29 cellular contexts compared by ENCODE assay signal in the genomic region with DNA sequence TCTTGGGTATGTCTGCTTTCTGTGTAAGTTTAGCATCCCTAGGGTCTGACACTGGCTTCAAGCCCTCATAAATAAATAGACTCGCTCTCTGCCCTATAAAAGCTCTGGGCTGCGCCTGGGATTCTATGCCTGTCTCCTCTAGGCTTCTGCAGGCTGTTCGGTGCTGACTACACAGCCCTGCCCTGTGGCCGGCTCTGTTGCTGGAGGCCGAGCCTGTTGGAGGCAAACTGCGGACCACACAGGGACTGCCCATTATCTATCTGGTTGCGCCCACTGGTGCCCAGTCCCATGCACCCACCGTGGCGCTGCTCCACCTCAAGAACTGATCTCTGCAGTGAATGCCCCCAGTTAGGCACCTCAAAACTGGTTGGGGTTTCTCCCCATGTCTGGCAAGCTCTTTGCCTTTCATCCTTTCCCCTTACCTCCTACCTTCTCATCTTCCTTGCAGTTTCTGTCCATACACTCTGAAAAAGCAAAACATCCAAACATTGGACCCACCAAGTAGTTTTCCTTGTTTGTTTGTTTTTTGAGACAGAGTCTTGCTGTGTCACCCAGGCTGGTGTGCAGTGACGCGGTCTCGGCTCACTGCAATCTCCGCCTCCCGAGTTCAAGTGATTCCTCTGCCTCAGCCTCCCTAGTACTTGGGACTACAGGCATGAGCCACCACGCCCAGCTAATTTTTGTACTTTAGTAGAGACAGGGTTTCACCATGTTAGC.
"Had no signal": no experiment of that assay in that cellular context is flagged by ENCODE, and none has a peak within 500 bp of the region (broad histone marks: within the 10 kb centered on the region; RNA-seq: fewer than 3 reads in every experiment).

No MANE protein-coding gene starts in this region.

- H3K36me3 Mint-ChIP-seq: activated CD4-positive, alpha-beta memory T cell treated with anti-CD3 and anti-CD28 coated beads for 36 hours; activated naive CD4-positive, alpha-beta T cell treated with anti-CD3 and anti-CD28 coated beads, Interleukin-2, amount 10 ng/mL, durations not matched to agents 7 days and 5 days; immature natural killer cell; naive thymus-derived CD8-positive, alpha-beta T cell; neural progenitor cell had no signal

- H3K27me3 ChIP-seq: brain microvascular endothelial cell, neural progenitor cell, testis, uterus had no signal

- H3K36me3 ChIP-seq: brain microvascular endothelial cell, gastroesophageal sphincter, neural progenitor cell, spleen, transverse colon, uterus had no signal

- FAIRE-seq: astrocyte, endothelial cell of umbilical vein, kidney, TTC549 had no signal

- H3K4me2 ChIP-seq: neural progenitor cell had no signal

- H3K4me3 Mint-ChIP-seq: activated CD4-positive, alpha-beta memory T cell treated with anti-CD3 and anti-CD28 coated beads for 36 hours; activated CD4-positive, alpha-beta T cell treated with anti-CD3 and anti-CD28 coated beads, Interleukin-2, amount 10 ng/mL, durations not matched to agents 24 days and 14 days; activated naive CD4-positive, alpha-beta T cell treated with anti-CD3 and anti-CD28 coated beads, Interleukin-2, amount 10 ng/mL, durations not matched to agents 7 days and 5 days; activated T-cell treated with anti-CD3 and anti-CD28 coated beads, Interleukin-2, amount 50 U/mL, for 72 hours; effector memory CD8-positive, alpha-beta T cell; immature natural killer cell; naive thymus-derived CD8-positive, alpha-beta T cell; neural progenitor cell had no signal

- H3K27ac Mint-ChIP-seq: activated CD4-positive, alpha-beta memory T cell treated with anti-CD3 and anti-CD28 coated beads for 36 hours; activated CD4-positive, alpha-beta T cell treated with anti-CD3 and anti-CD28 coated beads, Interleukin-2, amount 10 ng/mL, durations not matched to agents 24 days and 14 days; activated naive CD4-positive, alpha-beta T cell treated with anti-CD3 and anti-CD28 coated beads, Interleukin-2, amount 10 ng/mL, durations not matched to agents 7 days and 5 days; activated T-cell treated with anti-CD3 and anti-CD28 coated beads, Interleukin-2, amount 50 U/mL, for 72 hours; effector memory CD8-positive, alpha-beta T cell; immature natural killer cell; neural progenitor cell had no signal

- DNase-seq: activated CD4-positive, alpha-beta memory T cell treated with anti-CD3 and anti-CD28 coated beads for 36 hours; activated CD4-positive, alpha-beta T cell treated with anti-CD3 and anti-CD28 coated beads, Interleukin-2, amount 10 ng/mL, durations not matched to agents 24 days and 14 days; activated CD4-positive, CD25-positive, alpha-beta regulatory T cell treated with anti-CD3 and anti-CD28 coated beads, Interleukin-2, amount 50 U/mL, for 72 hours; activated naive CD4-positive, alpha-beta T cell treated with anti-CD3 and anti-CD28 coated beads, Interleukin-2, amount 10 ng/mL, durations not matched to agents 7 days and 5 days; activated T-cell treated with anti-CD3 and anti-CD28 coated beads for 4 hours; activated T-cell treated with anti-CD3 and anti-CD28 coated beads, Interleukin-2, amount 50 U/mL, for 72 hours; amniotic stem cell; brain microvascular endothelial cell; effector memory CD8-positive, alpha-beta T cell; head of caudate nucleus; hypothalamus; immature natural killer cell; kidney; left colon; midbrain; naive thymus-derived CD8-positive, alpha-beta T cell; right cardiac atrium; spleen; stimulated activated naive CD4-positive, alpha-beta T cell; testis; transverse colon; uterus had no signal

- H3K4me1 Mint-ChIP-seq: activated CD4-positive, alpha-beta T cell treated with anti-CD3 and anti-CD28 coated beads, Interleukin-2, amount 10 ng/mL, durations not matched to agents 24 days and 14 days; activated naive CD4-positive, alpha-beta T cell treated with anti-CD3 and anti-CD28 coated beads, Interleukin-2, amount 10 ng/mL, durations not matched to agents 7 days and 5 days had no signal

- ATAC-seq: activated T-cell treated with anti-CD3 and anti-CD28 coated beads, Interleukin-2, amount 50 U/mL, for 72 hours; effector memory CD8-positive, alpha-beta T cell; gastroesophageal sphincter; left colon; naive thymus-derived CD8-positive, alpha-beta T cell; right cardiac atrium had no signal

- H2AFZ ChIP-seq: neural progenitor cell had no signal

- H3K9me3 Mint-ChIP-seq: activated CD4-positive, alpha-beta memory T cell treated with anti-CD3 and anti-CD28 coated beads for 36 hours; activated CD4-positive, alpha-beta T cell treated with anti-CD3 and anti-CD28 coated beads, Interleukin-2, amount 10 ng/mL, durations not matched to agents 24 days and 14 days; activated naive CD4-positive, alpha-beta T cell treated with anti-CD3 and anti-CD28 coated beads, Interleukin-2, amount 10 ng/mL, durations not matched to agents 7 days and 5 days; activated T-cell treated with anti-CD3 and anti-CD28 coated beads, Interleukin-2, amount 50 U/mL, for 72 hours; effector memory CD8-positive, alpha-beta T cell; immature natural killer cell; naive thymus-derived CD8-positive, alpha-beta T cell; neural progenitor cell had no signal

- H3K9me3 ChIP-seq: gastroesophageal sphincter, spleen, testis, transverse colon, uterus had no signal

- H3K4me3 ChIP-seq: coronary artery, gastroesophageal sphincter, neural progenitor cell, spleen, testis, transverse colon, uterus had no signal

- H3K9ac ChIP-seq: neural progenitor cell had no signal

- H3K27ac ChIP-seq: brain microvascular endothelial cell, coronary artery, gastroesophageal sphincter, neural progenitor cell, spleen, testis, transverse colon, uterus, VCaP had no signal

- H3K4me1 ChIP-seq: spleen, uterus had no signal
